In genomic region chr6:170439366-170440351, GRCh38 we compare ENCODE assay signal across 16 cellular contexts.
DNase-seq lines count a peak whose midpoint lies in the region; ATAC-seq and TF ChIP-seq lines count a peak whose summit lies in the region.
"Had no signal": no experiment of that assay in that cellular context is flagged by ENCODE, and none has a peak within 500 bp of the region (broad histone marks: within the 10 kb centered on the region; RNA-seq: fewer than 3 reads in every experiment).

No MANE protein-coding gene starts in this region.

- ATAC-seq in HG03095 (IDR thresholded peaks at IDR 0.05; ENCODE audit: unreplicated experiment) (no peak), HG03378 (IDR thresholded peaks at IDR 0.05; ENCODE audit: unreplicated experiment) (no peak)
- no peak for ATAC-seq in naive thymus-derived CD8-positive, alpha-beta T cell
- ATAC-seq: activated naive CD8-positive, alpha-beta T cell treated with anti-CD3 and anti-CD28 coated beads, Interleukin-2, amount 50 U/mL, for 24 hours; effector memory CD8-positive, alpha-beta T cell; stimulated activated memory B cell treated with anti-CD40 and anti-IgM and Interleukin-4, amounts not matched to agents 10 μg/mL and 1 μg/mL and 100 μg/mL, for 72 hours had no signal

- TF ChIP-seq CTCF in foreskin fibroblast (IDR thresholded peaks at IDR 0.05; ENCODE audit: low read depth, low read length): no peak

- H3K9me3 ChIP-seq in MG63: peaks cover 8% of the 10 kb centered on the region
- H3K9me3 ChIP-seq: BE2C, pancreas had no signal

- no peak overlapping the region for H3K4me3 ChIP-seq in MG63
- H3K4me3 ChIP-seq in foreskin fibroblast (ENCODE audit: low read depth in 1 of 2, low read length in 2 of 2): no peak overlapping the region
- H3K4me3 ChIP-seq: pancreas had no signal

- H3K27ac Mint-ChIP-seq in naive thymus-derived CD8-positive, alpha-beta T cell: no peak overlapping the region
- H3K27ac Mint-ChIP-seq: activated naive CD8-positive, alpha-beta T cell treated with anti-CD3 and anti-CD28 coated beads, Interleukin-2, amount 50 U/mL, for 24 hours; stimulated activated memory B cell treated with anti-CD40 and anti-IgM and Interleukin-4, amounts not matched to agents 10 μg/mL and 1 μg/mL and 100 μg/mL, for 72 hours had no signal

- H3K9me3 Mint-ChIP-seq in naive thymus-derived CD8-positive, alpha-beta T cell: peaks cover 2 to 17% (median 11%) of the 10 kb centered on the region in 9 donors

- H3K27me3 Mint-ChIP-seq in naive thymus-derived CD8-positive, alpha-beta T cell: peaks cover 4 to 16% (median 6%) of the 10 kb centered on the region in 5 donors

- no peaks in the 10 kb centered on the region for H3K27me3 ChIP-seq in MG63
- H3K27me3 ChIP-seq: BE2C, pancreas had no signal

- peak; percentile 68 for DNase-seq in Daoy (ENCODE audit: low read depth)
- DNase-seq in MG63: peak; percentile 37
- peak; percentile 38 to 66 for DNase-seq in foreskin fibroblast
- DNase-seq in occipital lobe (lab: John Stamatoyannopoulos, UW): peak; percentile 20
- no peak for DNase-seq in activated T-cell treated with anti-CD3 and anti-CD28 coated beads, Interleukin-2, amount 50 U/mL, for 48 hours
- DNase-seq in naive thymus-derived CD8-positive, alpha-beta T cell: no peak
- DNase-seq: activated naive CD8-positive, alpha-beta T cell treated with anti-CD3 and anti-CD28 coated beads, Interleukin-2, amount 50 U/mL, for 24 hours; BE2C; effector memory CD8-positive, alpha-beta T cell; NCI-H2029; OCI-M1; pancreas; T-helper 9 cell had no signal

- H3K4me1 Mint-ChIP-seq in naive thymus-derived CD8-positive, alpha-beta T cell: peaks cover 0 to 21% (median 3%) of the 10 kb centered on the region in 4 donors
- H3K4me1 Mint-ChIP-seq: stimulated activated memory B cell treated with anti-CD40 and anti-IgM and Interleukin-4, amounts not matched to agents 10 μg/mL and 1 μg/mL and 100 μg/mL, for 72 hours had no signal

- POLR2A ChIA-PET in naive thymus-derived CD8-positive, alpha-beta T cell (lab: Charles Lee): interaction anchor here (0.8 kb wide), 1 partner anchor 11 kb away, joined by 4 read pairs; no protein-coding TSS in a partner anchor

- no peaks in the 10 kb centered on the region for H3K36me3 ChIP-seq in MG63
- H3K36me3 ChIP-seq: BE2C, pancreas had no signal

- H3K4me3 Mint-ChIP-seq in naive thymus-derived CD8-positive, alpha-beta T cell: peak overlapping the region in 1 of 10 donors; percentile 38
- H3K4me3 Mint-ChIP-seq: activated naive CD8-positive, alpha-beta T cell treated with anti-CD3 and anti-CD28 coated beads, Interleukin-2, amount 50 U/mL, for 24 hours; stimulated activated memory B cell treated with anti-CD40 and anti-IgM and Interleukin-4, amounts not matched to agents 10 μg/mL and 1 μg/mL and 100 μg/mL, for 72 hours had no signal

- H3K36me3 Mint-ChIP-seq in naive thymus-derived CD8-positive, alpha-beta T cell: peaks cover 2 to 17% (median 11%) of the 10 kb centered on the region in 3 donors

Comparison
In these comparisons a context has a peak if more than half of its experiments do, and no peak if none do; other contexts are left out.
1. DNase-seq: peak in Daoy (single experiment), MG63 (single experiment), foreskin fibroblast (2 of 2) and occipital lobe (single experiment); none in activated T-cell treated with anti-CD3 and anti-CD28 coated beads, Interleukin-2, amount 50 U/mL, for 48 hours (0 of 2) and naive thymus-derived CD8-positive, alpha-beta T cell (0 of 10).